Comparison of ENCODE assay signal across 8 cellular contexts in genomic region chr1:234676103-234676594, GRCh38.
DNase-seq lines count a peak whose midpoint lies in the region; ATAC-seq and TF ChIP-seq lines count a peak whose summit lies in the region.

No MANE protein-coding gene starts in this region.

- H3K9me3 Mint-ChIP-seq in effector memory CD8-positive, alpha-beta T cell: no peaks in the 10 kb centered on the region

- DNase-seq in GM12865 (ENCODE audit: low read depth) (peak; percentile 59), NCI-H524 (lab: John Stamatoyannopoulos, UW) (peak; percentile 78 to 87), lung microvascular endothelial cell (ENCODE audit: low read depth in 2 of 2) (peak; percentile 67 to 82)
- peak; percentile 54 to 67 for DNase-seq in activated CD4-positive, alpha-beta T cell treated with anti-CD3 and anti-CD28 coated beads, Interleukin-2, amount 50 U/mL, for 48 hours
- DNase-seq in effector memory CD8-positive, alpha-beta T cell: peak; percentile 28 to 52 (median 29)
- DNase-seq in stimulated activated CD4-positive, alpha-beta T cell treated with anti-CD3 and anti-CD28 coated beads, TNF-alpha, amount 100 ng/mL, for 24 hours (ENCODE audit: low read depth in 3 of 3): peak in 2 of 3 experiments; percentile 28 to 45

- TF ChIP-seq CTCF in GM12865 (IDR thresholded peaks at IDR 0.05; ENCODE audit: insufficient read depth, low read depth, low read length, missing control alignments): no peak

- peak overlapping the region; percentile 60 for H3K4me3 ChIP-seq in GM12865 (ENCODE audit: low read depth, low read length)

- no peaks in the 10 kb centered on the region for H3K36me3 Mint-ChIP-seq in effector memory CD8-positive, alpha-beta T cell (ENCODE audit: insufficient read depth)

- peak overlapping the region; percentile 58 to 64 for H3K4me3 Mint-ChIP-seq in effector memory CD8-positive, alpha-beta T cell

- peak overlapping the region in 1 of 2 donors; percentile 19 for H3K27ac Mint-ChIP-seq in effector memory CD8-positive, alpha-beta T cell

- ATAC-seq in HG02870 (IDR thresholded peaks at IDR 0.05; ENCODE audit: unreplicated experiment) (peak; percentile 66), HG03025 (IDR thresholded peaks at IDR 0.05; ENCODE audit: low FRiP score, unreplicated experiment) (no peak)
- peak; percentile 58 for ATAC-seq in effector memory CD8-positive, alpha-beta T cell (replicated peaks)

- H3K27me3 Mint-ChIP-seq in effector memory CD8-positive, alpha-beta T cell: no peaks in the 10 kb centered on the region

- H3K4me1 Mint-ChIP-seq in effector memory CD8-positive, alpha-beta T cell (ENCODE audit: low read depth in 2 of 2): peaks cover 4 to 8% of the 10 kb centered on the region in 2 donors

Comparison
In these comparisons a context has a peak if more than half of its experiments do, and no peak if none do; other contexts are left out.
1. DNase-seq: peak in every context shown above with its lines; median percentile 82 in NCI-H524; 74 in lung microvascular endothelial cell; 60 in activated CD4-positive, alpha-beta T cell treated with anti-CD3 and anti-CD28 coated beads, Interleukin-2, amount 50 U/mL, for 48 hours; 59 in GM12865; 36 in stimulated activated CD4-positive, alpha-beta T cell treated with anti-CD3 and anti-CD28 coated beads, TNF-alpha, amount 100 ng/mL, for 24 hours; 29 in effector memory CD8-positive, alpha-beta T cell.